ENCODE assay signal across 2 cellular contexts in the genomic region with DNA sequence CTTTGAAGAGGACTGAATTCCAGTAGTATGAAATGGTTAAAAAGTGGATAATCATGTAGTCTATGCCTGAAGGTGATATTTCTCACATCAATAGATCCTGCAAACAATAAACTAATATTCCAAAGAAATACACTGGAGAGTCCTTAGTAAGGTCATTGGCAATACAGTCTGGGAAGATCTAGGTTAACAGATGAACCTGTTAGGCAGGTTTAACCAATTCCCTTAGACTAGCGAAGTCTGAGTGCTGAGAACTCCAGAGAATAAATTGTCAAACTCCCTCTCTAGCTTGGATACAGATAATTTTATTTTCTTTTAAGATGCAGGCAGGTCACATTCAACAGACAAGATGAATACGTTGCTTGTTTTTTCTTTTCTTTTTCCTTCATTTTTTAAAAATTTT.
TF ChIP-seq lines count a peak whose summit lies in the region.

No MANE protein-coding gene starts in this region.

TF ChIP-seq in HCT116, 20 proteins besides CTCF, POLR2A, EP300 and RAD21:
- TF ChIP-seq, protein P1, sequence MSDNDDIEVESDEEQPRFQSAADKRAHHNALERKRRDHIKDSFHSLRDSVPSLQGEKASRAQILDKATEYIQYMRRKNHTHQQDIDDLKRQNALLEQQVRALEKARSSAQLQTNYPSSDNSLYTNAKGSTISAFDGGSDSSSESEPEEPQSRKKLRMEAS (IDR thresholded peaks at IDR 0.05), result no peak
- TF ChIP-seq YY1 (IDR thresholded peaks at IDR 0.05; ENCODE audit: extremely low read depth, insufficient replicate concordance, low read depth, low read length) (no peak), CBX3 (IDR thresholded peaks at IDR 0.05; ENCODE audit: low read depth) (no peak), CEBPB (IDR thresholded peaks at IDR 0.05; ENCODE audit: low read depth) (no peak), ZNF274 (IDR thresholded peaks at IDR 0.05; ENCODE audit: low read depth, low read length) (no peak), EZH2phosphoT487 (IDR thresholded peaks at IDR 0.05; ENCODE audit: borderline replicate concordance) (no peak)
- TF ChIP-seq, protein P2, sequence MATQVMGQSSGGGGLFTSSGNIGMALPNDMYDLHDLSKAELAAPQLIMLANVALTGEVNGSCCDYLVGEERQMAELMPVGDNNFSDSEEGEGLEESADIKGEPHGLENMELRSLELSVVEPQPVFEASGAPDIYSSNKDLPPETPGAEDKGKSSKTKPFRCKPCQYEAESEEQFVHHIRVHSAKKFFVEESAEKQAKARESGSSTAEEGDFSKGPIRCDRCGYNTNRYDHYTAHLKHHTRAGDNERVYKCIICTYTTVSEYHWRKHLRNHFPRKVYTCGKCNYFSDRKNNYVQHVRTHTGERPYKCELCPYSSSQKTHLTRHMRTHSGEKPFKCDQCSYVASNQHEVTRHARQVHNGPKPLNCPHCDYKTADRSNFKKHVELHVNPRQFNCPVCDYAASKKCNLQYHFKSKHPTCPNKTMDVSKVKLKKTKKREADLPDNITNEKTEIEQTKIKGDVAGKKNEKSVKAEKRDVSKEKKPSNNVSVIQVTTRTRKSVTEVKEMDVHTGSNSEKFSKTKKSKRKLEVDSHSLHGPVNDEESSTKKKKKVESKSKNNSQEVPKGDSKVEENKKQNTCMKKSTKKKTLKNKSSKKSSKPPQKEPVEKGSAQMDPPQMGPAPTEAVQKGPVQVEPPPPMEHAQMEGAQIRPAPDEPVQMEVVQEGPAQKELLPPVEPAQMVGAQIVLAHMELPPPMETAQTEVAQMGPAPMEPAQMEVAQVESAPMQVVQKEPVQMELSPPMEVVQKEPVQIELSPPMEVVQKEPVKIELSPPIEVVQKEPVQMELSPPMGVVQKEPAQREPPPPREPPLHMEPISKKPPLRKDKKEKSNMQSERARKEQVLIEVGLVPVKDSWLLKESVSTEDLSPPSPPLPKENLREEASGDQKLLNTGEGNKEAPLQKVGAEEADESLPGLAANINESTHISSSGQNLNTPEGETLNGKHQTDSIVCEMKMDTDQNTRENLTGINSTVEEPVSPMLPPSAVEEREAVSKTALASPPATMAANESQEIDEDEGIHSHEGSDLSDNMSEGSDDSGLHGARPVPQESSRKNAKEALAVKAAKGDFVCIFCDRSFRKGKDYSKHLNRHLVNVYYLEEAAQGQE (IDR thresholded peaks at IDR 0.05; ENCODE audit: low read depth), result no peak
- TF ChIP-seq, protein P3, sequence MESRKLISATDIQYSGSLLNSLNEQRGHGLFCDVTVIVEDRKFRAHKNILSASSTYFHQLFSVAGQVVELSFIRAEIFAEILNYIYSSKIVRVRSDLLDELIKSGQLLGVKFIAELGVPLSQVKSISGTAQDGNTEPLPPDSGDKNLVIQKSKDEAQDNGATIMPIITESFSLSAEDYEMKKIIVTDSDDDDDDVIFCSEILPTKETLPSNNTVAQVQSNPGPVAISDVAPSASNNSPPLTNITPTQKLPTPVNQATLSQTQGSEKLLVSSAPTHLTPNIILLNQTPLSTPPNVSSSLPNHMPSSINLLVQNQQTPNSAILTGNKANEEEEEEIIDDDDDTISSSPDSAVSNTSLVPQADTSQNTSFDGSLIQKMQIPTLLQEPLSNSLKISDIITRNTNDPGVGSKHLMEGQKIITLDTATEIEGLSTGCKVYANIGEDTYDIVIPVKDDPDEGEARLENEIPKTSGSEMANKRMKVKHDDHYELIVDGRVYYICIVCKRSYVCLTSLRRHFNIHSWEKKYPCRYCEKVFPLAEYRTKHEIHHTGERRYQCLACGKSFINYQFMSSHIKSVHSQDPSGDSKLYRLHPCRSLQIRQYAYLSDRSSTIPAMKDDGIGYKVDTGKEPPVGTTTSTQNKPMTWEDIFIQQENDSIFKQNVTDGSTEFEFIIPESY (IDR thresholded peaks at IDR 0.05; ENCODE audit: extremely low read depth, insufficient replicate concordance, low read length), result no peak

TF ChIP-seq in GM12878, 131 proteins besides CTCF, POLR2A, EP300 and RAD21:
- TF ChIP-seq ZNF24 (IDR thresholded peaks at IDR 0.05) (no peak), ZNF384 (IDR thresholded peaks at IDR 0.05; ENCODE audit: borderline replicate concordance, low read depth, low read length) (no peak), ATF7 (IDR thresholded peaks at IDR 0.05; ENCODE audit: low read depth) (no peak), PAX5 (IDR thresholded peaks at IDR 0.05; ENCODE audit: borderline replicate concordance, low read depth, low read length) (no peak), GABPA (IDR thresholded peaks at IDR 0.05; ENCODE audit: low read depth) (no peak), SMAD1 (IDR thresholded peaks at IDR 0.05; ENCODE audit: low read depth, partially characterized antibody) (no peak), TAF1 (IDR thresholded peaks at IDR 0.05; ENCODE audit: borderline replicate concordance, low read depth, low read length) (no peak), PAX8 (IDR thresholded peaks at IDR 0.05) (no peak)
- TF ChIP-seq, protein P4, sequence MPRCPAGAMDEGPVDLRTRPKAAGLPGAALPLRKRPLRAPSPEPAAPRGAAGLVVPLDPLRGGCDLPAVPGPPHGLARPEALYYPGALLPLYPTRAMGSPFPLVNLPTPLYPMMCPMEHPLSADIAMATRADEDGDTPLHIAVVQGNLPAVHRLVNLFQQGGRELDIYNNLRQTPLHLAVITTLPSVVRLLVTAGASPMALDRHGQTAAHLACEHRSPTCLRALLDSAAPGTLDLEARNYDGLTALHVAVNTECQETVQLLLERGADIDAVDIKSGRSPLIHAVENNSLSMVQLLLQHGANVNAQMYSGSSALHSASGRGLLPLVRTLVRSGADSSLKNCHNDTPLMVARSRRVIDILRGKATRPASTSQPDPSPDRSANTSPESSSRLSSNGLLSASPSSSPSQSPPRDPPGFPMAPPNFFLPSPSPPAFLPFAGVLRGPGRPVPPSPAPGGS (IDR thresholded peaks at IDR 0.05; ENCODE audit: borderline replicate concordance, insufficient read depth, low read depth, low read length, poor library complexity, severe bottlenecking), result no peak
TF ChIP-seq in GM12878: peak in this region for 0.
